23 cellular contexts compared by ENCODE assay signal in genomic region chr18:3667255-3668137, GRCh38.
DNase-seq lines count a peak whose midpoint lies in the region; ATAC-seq and TF ChIP-seq lines count a peak whose summit lies in the region.
"Had no signal": no experiment of that assay in that cellular context is flagged by ENCODE, and none has a peak within 500 bp of the region (broad histone marks: within the 10 kb centered on the region; RNA-seq: fewer than 3 reads in every experiment).

No MANE protein-coding gene starts in this region.

- H3K36me3 ChIP-seq in OCI-LY7 (ENCODE audit: insufficient read depth, low read length) (peaks cover 15% of the 10 kb centered on the region; the same call in 1 of the 2 replicates), mesenchymal stem cell (ENCODE audit: control insufficient read depth in 1 of 2, insufficient read depth in 2 of 2, low read depth in 1 of 2, low read length in 2 of 2) (peaks cover 3 to 4% of the 10 kb centered on the region in 2 experiments)
- H3K36me3 ChIP-seq: BLaER1, WERI-Rb-1 had no signal

- H4K8ac ChIP-seq in mesenchymal stem cell (ENCODE audit: low read length), result peak overlapping the region; percentile 30

- WGBS in mesenchymal stem cell, result 80% methylated on average over 7 of the region's 8 CpGs

- H3K4me3 ChIP-seq in OCI-LY7 (ENCODE audit: low read depth, low read length, poor library complexity, severe bottlenecking) (no peak overlapping the region), mesenchymal stem cell (ENCODE audit: insufficient read depth in 1 of 2, low read depth in 1 of 2, low read length in 2 of 2) (no peak overlapping the region)
- H3K4me3 ChIP-seq: BLaER1, testis had no signal

- TF ChIP-seq RAD21 in Ishikawa (IDR thresholded peaks at IDR 0.05; ENCODE audit: low read depth), result no peak

- no peak overlapping the region for H3K9ac ChIP-seq in mesenchymal stem cell (ENCODE audit: low read length)
- H3K9ac ChIP-seq: BLaER1 had no signal

- H3K9me2 ChIP-seq in OCI-LY7 (ENCODE audit: insufficient read depth, low read length), result no peaks in the 10 kb centered on the region

- H2BK120ac ChIP-seq in mesenchymal stem cell (ENCODE audit: low read depth, low read length), result no peak overlapping the region

- peak overlapping the region; percentile 39; the same call in 1 of the 2 replicates for H2AFZ ChIP-seq in OCI-LY7 (ENCODE audit: low read length)
- no peak overlapping the region for H2AFZ ChIP-seq in mesenchymal stem cell (ENCODE audit: low read depth, low read length)

- no peak overlapping the region for H3K27ac Mint-ChIP-seq in activated naive CD4-positive, alpha-beta T cell treated with anti-CD3 and anti-CD28 coated beads, Interleukin-2, amount 10 ng/mL, durations not matched to agents 7 days and 5 days
- H3K27ac Mint-ChIP-seq: activated CD4-positive, alpha-beta memory T cell treated with anti-CD3 and anti-CD28 coated beads, Interleukin-2, amount 10 ng/mL, durations not matched to agents 7 days and 5 days; activated naive CD8-positive, alpha-beta T cell treated with anti-CD3 and anti-CD28 coated beads, Interleukin-2, amount 50 U/mL, for 24 hours had no signal

- H3K9me3 ChIP-seq in OCI-LY7 (ENCODE audit: low read length) (peaks cover 14% of the 10 kb centered on the region), mesenchymal stem cell (ENCODE audit: control insufficient read depth, low read length) (no peaks in the 10 kb centered on the region)
- H3K9me3 ChIP-seq: testis had no signal

- H2BK12ac ChIP-seq in mesenchymal stem cell (ENCODE audit: low read length in 2 of 2), result no peak overlapping the region

- POLR2A ChIA-PET in OCI-LY7 (lab: Charles Lee), result interaction anchor here (0.6 to 3.1 kb wide), 8 partner anchors 17 to 389 kb away, joined by 3 to 22 read pairs (median 6); no protein-coding TSS in a partner anchor

- TF ChIP-seq CTCF in OCI-LY7 (conservative IDR thresholded peaks at IDR 0.05; ENCODE audit: low read length), result no peak

- peaks cover 40% of the 10 kb centered on the region for H3K4me1 ChIP-seq in OCI-LY7 (ENCODE audit: insufficient read depth, low read length, poor library complexity, severe bottlenecking)
- peaks cover 5% of the 10 kb centered on the region for H3K4me1 ChIP-seq in mesenchymal stem cell (ENCODE audit: control insufficient read depth, insufficient read depth, low read depth, low read length)

- H4K91ac ChIP-seq in mesenchymal stem cell (ENCODE audit: low read length), result no peak overlapping the region

- no TSS peak for BruUV-seq in OCI-LY7 (replicated peaks; lab: Mats Ljungman, UMichigan)

- H3K14ac ChIP-seq in mesenchymal stem cell (ENCODE audit: low read length in 2 of 2), result no peak overlapping the region

- CTCF ChIA-PET in OCI-LY7 (lab: Charles Lee; ENCODE audit: unreplicated experiment), result interaction anchor here (1.0 to 2.4 kb wide), 4 partner anchors 64 to 384 kb away, joined by 3 to 10 read pairs (median 8); no protein-coding TSS in a partner anchor
- CTCF ChIA-PET in activated naive CD4-positive, alpha-beta T cell treated with anti-CD3 and anti-CD28 coated beads, Interleukin-2, amount 10 ng/mL, durations not matched to agents 7 days and 5 days (lab: Charles Lee), result interaction anchor here (0.7 to 6.1 kb wide), 25 partner anchors 18 to 420 kb away, joined by 3 to 161 read pairs (median 6); partner anchors contain the start of gene MYL12A

- no peaks in the 10 kb centered on the region for H3K27me3 ChIP-seq in mesenchymal stem cell (ENCODE audit: control insufficient read depth in 1 of 2, insufficient read depth in 1 of 2, low read length in 2 of 2)
- H3K27me3 ChIP-seq: BLaER1, testis had no signal

- H3K36me3 Mint-ChIP-seq in activated naive CD4-positive, alpha-beta T cell treated with anti-CD3 and anti-CD28 coated beads, Interleukin-2, amount 10 ng/mL, durations not matched to agents 7 days and 5 days, result no peaks in the 10 kb centered on the region

- H3K4me1 Mint-ChIP-seq in activated naive CD4-positive, alpha-beta T cell treated with anti-CD3 and anti-CD28 coated beads, Interleukin-2, amount 10 ng/mL, durations not matched to agents 7 days and 5 days, result peaks cover 21% of the 10 kb centered on the region

- peaks cover 3% of the 10 kb centered on the region for H3K79me1 ChIP-seq in mesenchymal stem cell (replicated peaks; ENCODE audit: low read length, poor library complexity, severe bottlenecking)

- H3K4me3 Mint-ChIP-seq in activated naive CD4-positive, alpha-beta T cell treated with anti-CD3 and anti-CD28 coated beads, Interleukin-2, amount 10 ng/mL, durations not matched to agents 7 days and 5 days, result no peak overlapping the region
- H3K4me3 Mint-ChIP-seq: activated CD4-positive, alpha-beta memory T cell treated with anti-CD3 and anti-CD28 coated beads, Interleukin-2, amount 10 ng/mL, durations not matched to agents 7 days and 5 days; activated naive CD8-positive, alpha-beta T cell treated with anti-CD3 and anti-CD28 coated beads, Interleukin-2, amount 50 U/mL, for 24 hours; neural crest cell had no signal

- H4K20me1 ChIP-seq in OCI-LY7 (ENCODE audit: insufficient read depth, low read length), result no peaks in the 10 kb centered on the region
- H4K20me1 ChIP-seq: BLaER1 had no signal

- no peak overlapping the region for H3K18ac ChIP-seq in mesenchymal stem cell (ENCODE audit: low read depth in 1 of 2, low read length in 2 of 2)

- H3K23ac ChIP-seq in mesenchymal stem cell (ENCODE audit: low read length in 2 of 2), result no peak overlapping the region

- H2BK15ac ChIP-seq in mesenchymal stem cell (ENCODE audit: low read depth, poor library complexity, severe bottlenecking), result no peak overlapping the region

- H3K9me3 Mint-ChIP-seq in activated naive CD4-positive, alpha-beta T cell treated with anti-CD3 and anti-CD28 coated beads, Interleukin-2, amount 10 ng/mL, durations not matched to agents 7 days and 5 days, result no peaks in the 10 kb centered on the region
- H3K9me3 Mint-ChIP-seq: activated CD4-positive, alpha-beta memory T cell treated with anti-CD3 and anti-CD28 coated beads, Interleukin-2, amount 10 ng/mL, durations not matched to agents 7 days and 5 days; activated naive CD8-positive, alpha-beta T cell treated with anti-CD3 and anti-CD28 coated beads, Interleukin-2, amount 50 U/mL, for 24 hours; neural crest cell had no signal

- H3K79me2 ChIP-seq in OCI-LY7 (ENCODE audit: insufficient read depth, low read depth, low read length), result no peaks in the 10 kb centered on the region

- no peak for ATAC-seq in HG03460 (IDR thresholded peaks at IDR 0.05; ENCODE audit: unreplicated experiment)
- no peak for ATAC-seq in GM19455 (IDR thresholded peaks at IDR 0.05; ENCODE audit: unreplicated experiment)
- ATAC-seq: activated naive CD8-positive, alpha-beta T cell treated with anti-CD3 and anti-CD28 coated beads, Interleukin-2, amount 50 U/mL, for 24 hours had no signal

- intact Hi-C loops in OCI-LY7 (cut with micrococcal nuclease; ENCODE audit: unreplicated experiment), result loop anchor here (2.0 to 10.0 kb wide), 3 partner anchors 219 to 733 kb away; no protein-coding TSS in a partner anchor

- H3K4ac ChIP-seq in mesenchymal stem cell (ENCODE audit: low read depth in 1 of 2, low read length in 2 of 2), result no peak overlapping the region

- peak; percentile 76 for TF ChIP-seq EP300 in Ishikawa (IDR thresholded peaks at IDR 0.05; ENCODE audit: borderline replicate concordance)

- DNase-seq in DMS153 (lab: John Stamatoyannopoulos, UW), result peak; percentile 68
- DNase-seq in DMS153 treated with DMSO at 0.1 percent for 48 hours (lab: John Stamatoyannopoulos, UW; ENCODE audit: unreplicated experiment), result no peak
- DNase-seq in OCI-LY7 (ENCODE audit: low spot score), result no peak
- no peak for DNase-seq in mesenchymal stem cell
- no peak for DNase-seq in activated naive CD4-positive, alpha-beta T cell treated with anti-CD3 and anti-CD28 coated beads, Interleukin-2, amount 10 ng/mL, durations not matched to agents 7 days and 5 days
- DNase-seq: activated CD4-positive, alpha-beta memory T cell treated with anti-CD3 and anti-CD28 coated beads, Interleukin-2, amount 10 ng/mL, durations not matched to agents 7 days and 5 days; activated naive CD8-positive, alpha-beta T cell treated with anti-CD3 and anti-CD28 coated beads, Interleukin-2, amount 50 U/mL, for 24 hours; DMS 273 treated with DMSO at 0.1 percent for 48 hours; foreskin melanocyte; midbrain; MM.1S; NCI-H2081; stimulated activated CD4-positive, alpha-beta T cell treated with anti-CD3 and anti-CD28 coated beads, Interleukin-12 subunit alpha, Interleukin-12 subunit beta, amount 100 ng/mL, for 4 hours; T-helper 1 cell; testis; WERI-Rb-1 had no signal

- peak overlapping the region; percentile 85 for H2BK5ac ChIP-seq in mesenchymal stem cell (ENCODE audit: low read depth, low read length, poor library complexity, severe bottlenecking)

- peak overlapping the region; percentile 96 for H2AK5ac ChIP-seq in mesenchymal stem cell (ENCODE audit: low read length, severe bottlenecking)

- H3K27me3 Mint-ChIP-seq in activated naive CD4-positive, alpha-beta T cell treated with anti-CD3 and anti-CD28 coated beads, Interleukin-2, amount 10 ng/mL, durations not matched to agents 7 days and 5 days, result peaks cover 6% of the 10 kb centered on the region
- H3K27me3 Mint-ChIP-seq: activated naive CD8-positive, alpha-beta T cell treated with anti-CD3 and anti-CD28 coated beads, Interleukin-2, amount 50 U/mL, for 24 hours had no signal

- H3K27ac ChIP-seq in OCI-LY7 (ENCODE audit: low read depth, low read length, poor library complexity, severe bottlenecking) (no peak overlapping the region), mesenchymal stem cell (ENCODE audit: low read length, poor library complexity, severe bottlenecking) (no peak overlapping the region)
- H3K27ac ChIP-seq: 22Rv1, BLaER1, epithelial cell of prostate, testis, WERI-Rb-1 had no signal

- H3K4me2 ChIP-seq in OCI-LY7 (ENCODE audit: low read length), result peak overlapping the region; percentile 79; the same call in 1 of the 2 replicates
- H3K4me2 ChIP-seq in mesenchymal stem cell (ENCODE audit: low read length, poor library complexity, severe bottlenecking), result no peak overlapping the region
- H3K4me2 ChIP-seq: BLaER1 had no signal

TF ChIP-seq in Ishikawa, 13 proteins besides CTCF, POLR2A, EP300 and RAD21 (continues in another document):
- TF ChIP-seq, protein P1, sequence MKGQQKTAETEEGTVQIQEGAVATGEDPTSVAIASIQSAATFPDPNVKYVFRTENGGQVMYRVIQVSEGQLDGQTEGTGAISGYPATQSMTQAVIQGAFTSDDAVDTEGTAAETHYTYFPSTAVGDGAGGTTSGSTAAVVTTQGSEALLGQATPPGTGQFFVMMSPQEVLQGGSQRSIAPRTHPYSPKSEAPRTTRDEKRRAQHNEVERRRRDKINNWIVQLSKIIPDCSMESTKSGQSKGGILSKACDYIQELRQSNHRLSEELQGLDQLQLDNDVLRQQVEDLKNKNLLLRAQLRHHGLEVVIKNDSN (IDR thresholded peaks at IDR 0.05), result no peak
- TF ChIP-seq, protein P2, sequence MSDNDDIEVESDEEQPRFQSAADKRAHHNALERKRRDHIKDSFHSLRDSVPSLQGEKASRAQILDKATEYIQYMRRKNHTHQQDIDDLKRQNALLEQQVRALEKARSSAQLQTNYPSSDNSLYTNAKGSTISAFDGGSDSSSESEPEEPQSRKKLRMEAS (IDR thresholded peaks at IDR 0.05), result no peak
- TF ChIP-seq FOXM1 (IDR thresholded peaks at IDR 0.05; ENCODE audit: borderline replicate concordance, low read depth) (no peak; the same call in 1 of the 2 replicates), CEBPB (IDR thresholded peaks at IDR 0.05) (peak; percentile 28; the same call in 1 of the 2 replicates), TAF1 (IDR thresholded peaks at IDR 0.05; ENCODE audit: low read depth) (no peak), ZBTB7A (IDR thresholded peaks at IDR 0.05; ENCODE audit: low read depth) (no peak)
